In genomic region chr6:56913276-56914138, GRCh38 we compare ENCODE assay signal across 22 cellular contexts. TPM values are rescaled to one million over a fixed set of nuclear protein-coding genes. Genes with fewer than 3 reads are reported as not detected.
DNase-seq lines count a peak whose midpoint lies in the region; ATAC-seq and TF ChIP-seq lines count a peak whose summit lies in the region.
"Had no signal": no experiment of that assay in that cellular context is flagged by ENCODE, and none has a peak within 500 bp of the region (broad histone marks: within the 10 kb centered on the region; RNA-seq: fewer than 3 reads in every experiment).

No MANE protein-coding gene starts in this region.

- H3K9ac ChIP-seq in KMS-11 (no peak overlapping the region), smooth muscle cell (ENCODE audit: low read depth) (no peak overlapping the region)

- no peaks in the 10 kb centered on the region for H4K20me1 ChIP-seq in KMS-11 (ENCODE audit: insufficient read depth)
- no peaks in the 10 kb centered on the region for H4K20me1 ChIP-seq in smooth muscle cell (ENCODE audit: low read depth)

- whole genome bisulfite sequencing in smooth muscle cell (ENCODE audit: low lambda C conversion rate): 61% methylated on average over 3 of the region's 3 CpGs
- WGBS in aorta, 2 donors: 61 to 62% methylated on average over 3 of the region's 3 CpGs
- 55% methylated on average over 3 of the region's 3 CpGs for WGBS in prostate gland

- H3K27ac ChIP-seq in KMS-11: no peak overlapping the region
- peak overlapping the region; percentile 71 for H3K27ac ChIP-seq in smooth muscle cell (ENCODE audit: low read depth)
- H3K27ac ChIP-seq in aorta (ENCODE audit: low read depth in 1 of 2, low read length in 2 of 2): no peak overlapping the region
- no peak overlapping the region for H3K27ac ChIP-seq in prostate gland
- H3K27ac ChIP-seq: SJSA1 had no signal

- TF ChIP-seq CTCF in KMS-11 (conservative IDR thresholded peaks at IDR 0.05; ENCODE audit: low read depth, low read length) (no peak), smooth muscle cell (IDR thresholded peaks at IDR 0.05; ENCODE audit: borderline replicate concordance, insufficient read depth, poor library complexity, severe bottlenecking) (no peak), prostate gland (IDR thresholded peaks at IDR 0.05) (no peak)

- ATAC-seq in GM19324 (IDR thresholded peaks at IDR 0.05; ENCODE audit: low FRiP score, unreplicated experiment): no peak
- ATAC-seq in aorta (ENCODE audit: low FRiP score): no peak

- DNase-seq in NCI-H69 (lab: John Stamatoyannopoulos, UW) (peak; percentile 54), fibroblast of gingiva (ENCODE audit: low read depth) (peak; percentile 84), smooth muscle cell (lab: John Stamatoyannopoulos, UW; ENCODE audit: unreplicated experiment) (no peak), aorta (no peak), prostate gland (ENCODE audit: low spot score) (no peak), NCI-H146 (lab: John Stamatoyannopoulos, UW) (no peak)
- DNase-seq: activated CD4-positive, CD25-positive, alpha-beta regulatory T cell treated with anti-CD3 and anti-CD28 coated beads, Interleukin-2, amount 50 U/mL, for 72 hours; activated CD8-positive, alpha-beta memory T cell treated with anti-CD3 and anti-CD28 coated beads for 24 hours; activated gamma-delta T cell treated with Interleukin-2 at 50 U/mL for 16 hours; activated T-cell treated with anti-CD3 and anti-CD28 coated beads, Interleukin-2, amount 50 U/mL, for 1 hour; CD4-positive, CD25-positive, alpha-beta regulatory T cell; effector memory CD4-positive, alpha-beta T cell; erythroblast; Karpas-422; NCI-H1092; NCI-H2029 treated with DMSO at 0.1 percent for 48 hours had no signal

- H3F3A ChIP-seq in smooth muscle cell (ENCODE audit: low read depth): peaks cover 10% of the 10 kb centered on the region

- H3K4me2 ChIP-seq in KMS-11 (peak overlapping the region; percentile 13; the same call in 1 of the 2 replicates), smooth muscle cell (no peak overlapping the region)

- H3K9me3 ChIP-seq in smooth muscle cell (replicated peaks; ENCODE audit: low read depth): no peaks in the 10 kb centered on the region
- peaks cover 2% of the 10 kb centered on the region for H3K9me3 ChIP-seq in aorta (ENCODE audit: control insufficient read depth, low read length)
- H3K9me3 ChIP-seq in prostate gland: no peaks in the 10 kb centered on the region
- H3K9me3 ChIP-seq: SJSA1 had no signal

- H3K27me3 ChIP-seq in KMS-11 (ENCODE audit: insufficient read depth, low read depth): no peaks in the 10 kb centered on the region
- no peaks in the 10 kb centered on the region for H3K27me3 ChIP-seq in smooth muscle cell (ENCODE audit: low read depth)
- no peaks in the 10 kb centered on the region for H3K27me3 ChIP-seq in aorta (ENCODE audit: control insufficient read depth in 1 of 2, insufficient read depth in 2 of 2, low read length in 1 of 2)
- no peaks in the 10 kb centered on the region for H3K27me3 ChIP-seq in prostate gland (replicated peaks; ENCODE audit: insufficient read depth)
- H3K27me3 ChIP-seq: SJSA1 had no signal

- H3K4me3 ChIP-seq in KMS-11 (IDR thresholded peaks at IDR 0.05; ENCODE audit: insufficient read depth, low read depth, low read length) (no peak overlapping the region), smooth muscle cell (no peak overlapping the region), aorta (ENCODE audit: low read length in 2 of 2) (no peak overlapping the region), prostate gland (no peak overlapping the region)
- H3K4me3 ChIP-seq: lung, SJSA1 had no signal

- H3K4me1 ChIP-seq in KMS-11 (ENCODE audit: low read depth, poor library complexity, severe bottlenecking) (peaks cover 56% of the 10 kb centered on the region), smooth muscle cell (ENCODE audit: low read depth) (peaks cover 19% of the 10 kb centered on the region), aorta (ENCODE audit: control insufficient read depth in 1 of 2, insufficient read depth in 2 of 2, low read length in 2 of 2) (peaks cover 0 to 2% of the 10 kb centered on the region in 2 donors), prostate gland (replicated peaks) (no peaks in the 10 kb centered on the region)

- H3K79me2 ChIP-seq in KMS-11 (ENCODE audit: insufficient read depth, low read depth) (peaks cover 9% of the 10 kb centered on the region; the same call in 1 of the 2 replicates), smooth muscle cell (ENCODE audit: low read depth) (no peaks in the 10 kb centered on the region)

- TF ChIP-seq POLR2A in prostate gland (IDR thresholded peaks at IDR 0.05): no peak

- H2AFZ ChIP-seq in KMS-11 (ENCODE audit: low read depth) (no peak overlapping the region), smooth muscle cell (ENCODE audit: low read depth) (no peak overlapping the region)

- intact Hi-C loops in aorta (cut with DNase I): loop anchor here in 1 of 2 donors (5.0 kb wide), 1 partner anchor 44 kb away; the partner anchor contains the start of gene BEND6
- intact Hi-C loops in prostate gland (cut with DNase I): no loop called here

- H3K36me3 ChIP-seq in KMS-11 (ENCODE audit: insufficient read depth) (no peaks in the 10 kb centered on the region), smooth muscle cell (ENCODE audit: low read depth) (no peaks in the 10 kb centered on the region), aorta (ENCODE audit: control insufficient read depth in 1 of 2, insufficient read depth in 2 of 2, low read length in 1 of 2) (no peaks in the 10 kb centered on the region), prostate gland (no peaks in the 10 kb centered on the region)
- H3K36me3 ChIP-seq: SJSA1 had no signal

RNA-seq across cellular contexts. Expression of gene BEND6, which starts 41.4 kb away (rescaled TPM):
- 5.5 and 6.2 TPM in 2 replicates for total RNA-seq in smooth muscle cell
- 4.8 TPM in 2 replicates for polyA plus RNA-seq in smooth muscle cell
- 1 to 10 TPM; 3.1 to 5.5 TPM for total RNA-seq in aorta
- polyA plus RNA-seq in aorta: 1 to 10 TPM; 2.3 to 3.1 TPM
- total RNA-seq in prostate gland: 1 to 10 TPM in 1 of 2 donors, under 1 TPM in 1; 0.32 to 3.2 TPM
- total RNA-seq: CD4-positive, CD25-positive, alpha-beta regulatory T cell; skeletal muscle tissue; T-helper 1 cell treated with Interleukin-12 subunit alpha and Interleukin-12 subunit beta and Interleukin-4 antibody, amounts not matched to agents 30 ng/mL and 1 ng/mL, for 36 hours had no signal
- polyA plus RNA-seq: CD4-positive, CD25-positive, alpha-beta regulatory T cell had no signal

Comparison
In these comparisons a context has a peak if more than half of its experiments do, and no peak if none do; other contexts are left out.
1. DNase-seq: peak in NCI-H69 (single experiment) and fibroblast of gingiva (single experiment); none in smooth muscle cell (single experiment), aorta (0 of 2), prostate gland (single experiment) and NCI-H146 (single experiment).